ENCODE assay signal across 20 cellular contexts in the genomic region with DNA sequence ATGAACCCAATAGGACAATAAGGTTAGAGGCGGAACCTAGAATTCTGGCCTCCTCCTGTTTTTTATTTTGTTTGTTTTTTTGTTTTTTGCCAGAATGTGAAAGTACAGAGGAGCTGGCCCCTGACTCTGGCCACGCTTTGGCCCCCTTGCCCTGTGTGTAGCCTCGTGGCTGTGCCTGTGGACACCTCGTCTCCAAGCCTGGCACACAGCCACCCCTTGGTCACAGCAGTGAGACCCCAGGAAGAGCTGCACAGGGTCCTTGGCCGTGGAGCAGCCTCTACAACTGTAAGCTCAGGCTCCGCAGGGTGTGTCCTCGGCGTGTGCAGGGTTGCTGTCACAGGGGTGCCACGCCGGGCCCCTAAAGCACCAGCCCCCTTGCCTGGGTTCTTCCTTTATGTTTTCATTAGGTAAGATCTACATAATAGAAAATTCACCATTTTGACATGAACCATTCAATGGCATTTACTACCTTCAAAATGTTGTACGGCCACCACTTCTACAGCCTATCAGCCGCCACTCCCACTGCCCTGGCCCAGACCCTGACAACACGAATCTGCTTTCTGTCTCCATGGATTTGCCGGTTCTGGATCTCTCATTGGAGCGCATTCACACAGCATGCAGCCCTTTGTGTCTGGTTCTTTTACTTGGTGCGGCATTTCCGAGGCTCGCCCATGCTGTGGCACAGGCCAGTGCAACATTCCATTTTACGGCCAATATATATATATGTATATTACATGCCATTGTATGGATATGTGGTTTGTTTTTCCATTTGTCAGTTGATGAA. TPM values are rescaled to one million over a fixed set of nuclear protein-coding genes. Genes with fewer than 3 reads are reported as not detected.
A peak's percentile ranks its signal among the peaks of the same experiment; 100 is the strongest.
DNase-seq lines count a peak whose midpoint lies in the region; ATAC-seq and TF ChIP-seq lines count a peak whose summit lies in the region.
"Had no signal": no experiment of that assay in that cellular context is flagged by ENCODE, and none has a peak within 500 bp of the region (broad histone marks: within the 10 kb centered on the region; RNA-seq: fewer than 3 reads in every experiment).

No MANE protein-coding gene starts in this region.

- H3K4me1 ChIP-seq in BLaER1 (peaks cover 80% of the 10 kb centered on the region), H9 (ENCODE audit: insufficient read depth, low read length) (no peaks in the 10 kb centered on the region; the same call in 1 of the 2 replicates), esophagus muscularis mucosa (peaks cover 22 to 30% (median 28%) of the 10 kb centered on the region in 4 donors), upper lobe of right lung (peaks cover 13% of the 10 kb centered on the region), foreskin keratinocyte (no peaks in the 10 kb centered on the region)

- H3K4me3 ChIP-seq in BLaER1 (peak overlapping the region; percentile 40), esophagus muscularis mucosa (no peak overlapping the region), upper lobe of right lung (no peak overlapping the region)
- H3K4me3 ChIP-seq: gastrocnemius medialis had no signal

- peak; percentile 23 for DNase-seq in H9
- no peak for DNase-seq in esophagus muscularis mucosa (ENCODE audit: extremely low spot score)
- peak; percentile 76 for DNase-seq in posterior vena cava (ENCODE audit: low spot score)
- DNase-seq in upper lobe of right lung: no peak
- DNase-seq in foreskin keratinocyte: no peak
- DNase-seq: activated CD4-positive, alpha-beta T cell treated with anti-CD3 and anti-CD28 coated beads for 1 hour; CD4-positive, alpha-beta T cell; DMS153; effector memory CD4-positive, alpha-beta T cell; NCI-H2029; OCI-M1; SHP77 treated with DMSO at 0.1 percent for 48 hours had no signal

- no peak overlapping the region for H2BK20ac ChIP-seq in H9 (ENCODE audit: low read depth, low read length, poor library complexity, severe bottlenecking)

- H3K4ac ChIP-seq in H9 (ENCODE audit: low read depth, low read length): no peak overlapping the region

- no peak overlapping the region for H2BK120ac ChIP-seq in H9 (ENCODE audit: low read depth, low read length, poor library complexity, severe bottlenecking)

- H4K91ac ChIP-seq in H9 (ENCODE audit: insufficient read length, low read depth, low read length): no peak overlapping the region

- no peak overlapping the region for H3K18ac ChIP-seq in H9 (ENCODE audit: insufficient read length, low read depth, low read length)

- no peak overlapping the region for H3K14ac ChIP-seq in H9 (ENCODE audit: insufficient read depth, low read length)

- H2BK5ac ChIP-seq in H9 (ENCODE audit: insufficient read length, low read length): no peak overlapping the region

- no peak for TF ChIP-seq EP300 in esophagus muscularis mucosa (IDR thresholded peaks at IDR 0.05)

- peak overlapping the region in 1 of 3 experiments; percentile 58; a peak in 2 of 7 replicates for H3K27ac Mint-ChIP-seq in H9

- H3K27ac ChIP-seq in BLaER1 (peak overlapping the region; percentile 99), H9 (ENCODE audit: insufficient read length, low read depth, low read length) (no peak overlapping the region), esophagus muscularis mucosa (replicated peaks in 1 of 4) (peak overlapping the region in 3 of 4 donors; percentile 66 to 75 (median 71)), upper lobe of right lung (no peak overlapping the region), foreskin keratinocyte (no peak overlapping the region)
- H3K27ac ChIP-seq: KMS-11 had no signal

- H3K4me3 Mint-ChIP-seq in H9: no peak overlapping the region
- H3K4me3 Mint-ChIP-seq: CD4-positive, alpha-beta T cell had no signal

- H3K36me3 ChIP-seq in BLaER1: peaks cover 52% of the 10 kb centered on the region
- no peaks in the 10 kb centered on the region for H3K36me3 ChIP-seq in esophagus muscularis mucosa
- H3K36me3 ChIP-seq in upper lobe of right lung: no peaks in the 10 kb centered on the region
- H3K36me3 ChIP-seq: gastrocnemius medialis had no signal

- no CpG with 5 or more reads among the region's 19 CpGs for WGBS in H9 (ENCODE audit: extremely low coverage, insufficient read length, low lambda C conversion rate)
- WGBS in esophagus muscularis mucosa: 93% methylated on average over 17 of the region's 19 CpGs

- no peaks in the 10 kb centered on the region for H4K20me1 ChIP-seq in BLaER1
- no peaks in the 10 kb centered on the region for H4K20me1 ChIP-seq in H9 (ENCODE audit: control insufficient read depth, insufficient read depth, insufficient read length)

- H3K27me3 Mint-ChIP-seq in H9 (ENCODE audit: low read depth): no peaks in the 10 kb centered on the region
- H3K27me3 Mint-ChIP-seq: CD4-positive, alpha-beta T cell had no signal

- H2BK12ac ChIP-seq in H9 (ENCODE audit: insufficient read length, low read depth, low read length): no peak overlapping the region

- H3T11ph ChIP-seq in H9 (ENCODE audit: low read length): no peak overlapping the region

- peaks cover 48% of the 10 kb centered on the region for H3K9me3 ChIP-seq in BLaER1
- peaks cover 6% of the 10 kb centered on the region for H3K9me3 ChIP-seq in H9 (ENCODE audit: control insufficient read depth, low read depth, low read length)
- H3K9me3 ChIP-seq in esophagus muscularis mucosa: no peaks in the 10 kb centered on the region
- no peaks in the 10 kb centered on the region for H3K9me3 ChIP-seq in upper lobe of right lung
- H3K9me3 ChIP-seq: gastrocnemius medialis had no signal

- peak overlapping the region; percentile 97 for H3K4me2 ChIP-seq in BLaER1
- H3K4me2 ChIP-seq in H9 (ENCODE audit: insufficient read depth, insufficient read length, low read length): no peak overlapping the region
- H3K4me2 ChIP-seq: KMS-11 had no signal

- H3K79me2 ChIP-seq in H9 (ENCODE audit: insufficient read depth, low read length): peaks cover 8% of the 10 kb centered on the region; the same call in 1 of the 2 replicates

- H3K23me2 ChIP-seq in H9 (ENCODE audit: insufficient read length, low read depth, low read length, poor library complexity, severe bottlenecking): no peaks in the 10 kb centered on the region

- TF ChIP-seq POLR2A in esophagus muscularis mucosa (IDR thresholded peaks at IDR 0.05; ENCODE audit: low read depth): no peak

- H2BK15ac ChIP-seq in H9 (ENCODE audit: low read depth, low read length): no peak overlapping the region

- intact Hi-C loops in esophagus muscularis mucosa (cut with DNase I): no loop called here
- intact Hi-C loops in posterior vena cava (cut with DNase I): no loop called here
- intact Hi-C loops in upper lobe of right lung (cut with DNase I): no loop called here

- peaks cover 13 to 16% of the 10 kb centered on the region in 2 experiments for H3K9me3 Mint-ChIP-seq in H9
- H3K9me3 Mint-ChIP-seq: CD4-positive, alpha-beta T cell had no signal

- no peak overlapping the region for H3K23ac ChIP-seq in H9 (ENCODE audit: insufficient read length, low read depth, low read length)

- no peak overlapping the region for H2AK5ac ChIP-seq in H9 (ENCODE audit: insufficient read length, low read length)

- no peak overlapping the region for H4K5ac ChIP-seq in H9 (ENCODE audit: insufficient read length, low read depth, low read length)

- no peak overlapping the region for H2AFZ ChIP-seq in H9 (ENCODE audit: low read length)

- H3K79me1 ChIP-seq in H9 (ENCODE audit: insufficient read depth, low read depth, low read length, poor library complexity, severe bottlenecking): peaks cover 11% of the 10 kb centered on the region

- no peak overlapping the region for H4K8ac ChIP-seq in H9 (replicated peaks; ENCODE audit: insufficient read length, low read depth, low read length)

- TF ChIP-seq CTCF in H9 (conservative IDR thresholded peaks at IDR 0.05) (no peak), esophagus muscularis mucosa (IDR thresholded peaks at IDR 0.05) (no peak), upper lobe of right lung (IDR thresholded peaks at IDR 0.05) (no peak), foreskin keratinocyte (conservative IDR thresholded peaks at IDR 0.05) (no peak)

- no peak for ATAC-seq in upper lobe of right lung
- ATAC-seq in foreskin keratinocyte: no peak
- no peak for ATAC-seq in GM21825 (IDR thresholded peaks at IDR 0.05; ENCODE audit: unreplicated experiment)
- ATAC-seq in GM18907 (IDR thresholded peaks at IDR 0.05; ENCODE audit: unreplicated experiment): no peak
- ATAC-seq: esophagus mucosa had no signal

- H3K36me3 Mint-ChIP-seq in H9 (ENCODE audit: insufficient read depth in 1 of 3, low read depth in 3 of 3): peaks cover 21 to 24% (median 24%) of the 10 kb centered on the region in 3 experiments

- H3K9ac ChIP-seq in BLaER1 (peak overlapping the region; percentile 90), H9 (ENCODE audit: extremely low read depth, insufficient read length, low read length) (no peak overlapping the region)
- H3K9ac ChIP-seq: KMS-11 had no signal

- peaks cover 16 to 21% of the 10 kb centered on the region in 2 experiments; a peak in 3 of 4 replicates for H3K4me1 Mint-ChIP-seq in H9

- no peak overlapping the region for H3K56ac ChIP-seq in H9 (ENCODE audit: insufficient read length, low read depth, low read length)

- H3K27me3 ChIP-seq in BLaER1 (no peaks in the 10 kb centered on the region), H9 (ENCODE audit: insufficient read depth, low read length) (no peaks in the 10 kb centered on the region), esophagus muscularis mucosa (no peaks in the 10 kb centered on the region), upper lobe of right lung (no peaks in the 10 kb centered on the region), foreskin keratinocyte (no peaks in the 10 kb centered on the region)
- H3K27me3 ChIP-seq: gastrocnemius medialis had no signal

RNA-seq across cellular contexts. Expression of gene AMZ1, which starts 51.0 kb away (rescaled TPM):
- total RNA-seq in H9 (2021) (0.74 and 0.90 TPM in 2 replicates), esophagus muscularis mucosa (1 to 10 TPM in 1 of 4 donors, under 1 TPM in 3; under 0.01 to 1.2 (median 0.53) TPM), posterior vena cava (1 to 10 TPM in 1 of 2 donors, under 1 TPM in 1; 0.32 to 1.1 TPM), upper lobe of right lung (0.29 TPM), foreskin keratinocyte (not detected in 2 replicates)
- not detected in 2 replicates for polyA plus RNA-seq in foreskin keratinocyte
- total RNA-seq: activated CD8-positive, alpha-beta memory T cell treated with anti-CD3 and anti-CD28 coated beads for 36 hours; gastrocnemius medialis; lung microvascular endothelial cell had no signal

Comparison
In these comparisons a context has a peak if more than half of its experiments do, and no peak if none do; other contexts are left out.
1. H3K27ac ChIP-seq: peak in BLaER1 (single experiment) and esophagus muscularis mucosa (3 of 4); none in H9 (single experiment), upper lobe of right lung (single experiment) and foreskin keratinocyte (single experiment).
2. DNase-seq: peak in H9 (single experiment) and posterior vena cava (single experiment); none in esophagus muscularis mucosa (single experiment), upper lobe of right lung (single experiment) and foreskin keratinocyte (0 of 2).